Comparison of ENCODE assay signal across 36 cellular contexts in genomic region chr10:122145113-122145512, GRCh38.
"Had no signal": no experiment of that assay in that cellular context is flagged by ENCODE, and none has a peak within 500 bp of the region (broad histone marks: within the 10 kb centered on the region; RNA-seq: fewer than 3 reads in every experiment).

No MANE protein-coding gene starts in this region.

- H3K27ac ChIP-seq: KMS-11, SJSA1, VCaP had no signal

- H3K4me2 ChIP-seq: KMS-11 had no signal

- DNase-seq: activated B cell treated with CpG ODN at 0.5 μM for 24 hours; activated CD4-positive, alpha-beta memory T cell treated with anti-CD3 and anti-CD28 coated beads for 36 hours; activated CD4-positive, alpha-beta T cell treated with anti-CD3 and anti-CD28 coated beads for 4 hours; activated CD4-positive, alpha-beta T cell treated with anti-CD3 and anti-CD28 coated beads, Interleukin-2, amount 50 U/mL, for 1 hour; activated CD4-positive, CD25-positive, alpha-beta regulatory T cell treated with anti-CD3 and anti-CD28 coated beads, Interleukin-2, amount 50 U/mL, for 72 hours; activated CD8-positive, alpha-beta memory T cell treated with anti-CD3 and anti-CD28 coated beads, Interleukin-2, amount 50 U/mL, for 4 hours; activated gamma-delta T cell treated with Interleukin-2 at 50 U/mL for 16 hours; activated naive CD4-positive, alpha-beta T cell treated with anti-CD3 and anti-CD28 coated beads, Interleukin-2, amount 10 ng/mL, durations not matched to agents 7 days and 5 days; activated naive CD8-positive, alpha-beta T cell treated with anti-CD3 and anti-CD28 coated beads, Interleukin-2, amount 50 U/mL, for 24 hours; activated T-cell treated with anti-CD3 and anti-CD28 coated beads for 4 hours; activated T-cell treated with anti-CD3 and anti-CD28 coated beads, Interleukin-2, amount 50 U/mL, for 4 hours; anterior cingulate cortex; caudate nucleus; MM.1S; MV-4-11; NCI-H1092; NCI-H1436 treated with DMSO at 0.1 percent for 48 hours; NCI-H187; NCI-H2029 treated with DMSO at 0.1 percent for 48 hours; NCI-H2107; NCI-H2171; NCI-H510A; NCI-H526; NCI-H748 treated with DMSO at 0.1 percent for 48 hours; NK-92 treated with Interleukin-12 subunit alpha and Interleukin-12 subunit beta, amount 100 ng/mL, for 24 hours; OCI-M1; SHP77 treated with DMSO at 0.1 percent for 48 hours; SW 1271; T-helper 1 cell; T-helper 2 cell; T-helper 9 cell had no signal

- H3K9me3 ChIP-seq: SJSA1 had no signal

- ATAC-seq: activated naive CD8-positive, alpha-beta T cell treated with anti-CD3 and anti-CD28 coated beads, Interleukin-2, amount 50 U/mL, for 24 hours; activated T-cell treated with anti-CD3 and anti-CD28 coated beads, Interleukin-2, amount 50 U/mL, for 4 hours; Panc1 had no signal

- H3K9ac ChIP-seq: KMS-11 had no signal

- FAIRE-seq: bronchial epithelial cell had no signal

- H3K4me3 ChIP-seq: SJSA1 had no signal

- H3K27me3 ChIP-seq: SJSA1 had no signal
